ENCODE assay signal across 16 cellular contexts in genomic region chr16:14095883-14096551, GRCh38. TPM values are rescaled to one million over a fixed set of nuclear protein-coding genes. Genes with fewer than 3 reads are reported as not detected.
A peak's percentile ranks its signal among the peaks of the same experiment; 100 is the strongest.
DNase-seq lines count a peak whose midpoint lies in the region; ATAC-seq and TF ChIP-seq lines count a peak whose summit lies in the region.
"Had no signal": no experiment of that assay in that cellular context is flagged by ENCODE, and none has a peak within 500 bp of the region (broad histone marks: within the 10 kb centered on the region; RNA-seq: fewer than 3 reads in every experiment).

No MANE protein-coding gene starts in this region.

- H3K9me3 Mint-ChIP-seq in type B pancreatic cell, result peaks cover 4% of the 10 kb centered on the region
- H3K9me3 Mint-ChIP-seq: T-cell had no signal

- DNase-seq in IMR-90, result peak; percentile 43
- DNase-seq in body of pancreas, result peak; percentile 49 to 67 (median 65)
- no peak for DNase-seq in left lung
- no peak for DNase-seq in type B pancreatic cell (ENCODE audit: extremely low spot score, unreplicated experiment)
- no peak for DNase-seq in NCI-H82 treated with DMSO at 0.1 percent for 48 hours (lab: John Stamatoyannopoulos, UW; ENCODE audit: unreplicated experiment)
- no peak for DNase-seq in substantia nigra (lab: John Stamatoyannopoulos, UW)
- DNase-seq: dermis blood vessel endothelial cell; DMS 273 treated with DMSO at 0.1 percent for 48 hours; left cardiac atrium; NCI-H2081 treated with DMSO at 0.1 percent for 48 hours; stimulated activated CD4-positive, alpha-beta T cell treated with anti-CD3 and anti-CD28 coated beads, Interleukin-12 subunit alpha, Interleukin-12 subunit beta, amount 100 ng/mL, for 4 hours; stimulated activated naive CD8-positive, alpha-beta T cell treated with anti-CD3 and anti-CD28 coated beads, Interleukin-15, Interleukin-2, amounts not matched to agents 100 U/mL and 50 U/mL, for 24 hours; T-cell; WERI-Rb-1 had no signal

- no peak for TF ChIP-seq RAD21 in IMR-90 (IDR thresholded peaks at IDR 0.05; ENCODE audit: low read length)

- peaks cover 30% of the 10 kb centered on the region for H3K36me3 Mint-ChIP-seq in type B pancreatic cell

- H4K91ac ChIP-seq in IMR-90 (ENCODE audit: insufficient read depth, low read depth, low read length), result no peak overlapping the region

- no peak overlapping the region for H3K56ac ChIP-seq in IMR-90 (ENCODE audit: extremely low read depth, insufficient read depth, low read length)

- no peak overlapping the region for H3K23ac ChIP-seq in IMR-90 (ENCODE audit: low read depth, low read length)

- TF ChIP-seq POLR2A in IMR-90 (IDR thresholded peaks at IDR 0.05; ENCODE audit: low read depth, low read length) (no peak), body of pancreas (IDR thresholded peaks at IDR 0.05) (no peak)

- H3K18ac ChIP-seq in IMR-90 (ENCODE audit: low read depth, low read length), result no peak overlapping the region

- H3K9ac ChIP-seq in IMR-90 (ENCODE audit: low read depth, low read length), result no peak overlapping the region

- H3K4me3 Mint-ChIP-seq in type B pancreatic cell, result peak overlapping the region; percentile 71
- H3K4me3 Mint-ChIP-seq: T-cell had no signal

- H4K5ac ChIP-seq in IMR-90 (ENCODE audit: low read depth, low read length), result no peak overlapping the region

- H2BK20ac ChIP-seq in IMR-90 (ENCODE audit: low read depth, low read length), result no peak overlapping the region

- H3K27ac Mint-ChIP-seq in type B pancreatic cell, result peak overlapping the region; percentile 78
- H3K27ac Mint-ChIP-seq: T-cell had no signal

- no peaks in the 10 kb centered on the region for H3K9me1 ChIP-seq in IMR-90 (ENCODE audit: insufficient read depth, low read length)

- no peak overlapping the region for H2BK120ac ChIP-seq in IMR-90 (ENCODE audit: low read depth, low read length)

- dilution Hi-C loops in IMR-90 (cut with HindIII; ENCODE audit: low sequenced_read_pairs, unreplicated experiment), result no loop called here

- H3K27ac ChIP-seq in IMR-90 (ENCODE audit: insufficient read depth, low read length) (no peak overlapping the region), body of pancreas (peak overlapping the region; percentile 77 to 91 (median 87)), left lung (peak overlapping the region; percentile 54 to 57), substantia nigra (ENCODE audit: low read depth, low read length, poor library complexity, severe bottlenecking) (no peak overlapping the region)
- H3K27ac ChIP-seq: ascending aorta, WERI-Rb-1 had no signal

- H3K4me1 ChIP-seq in IMR-90 (ENCODE audit: control insufficient read depth, insufficient read depth, low read length) (no peaks in the 10 kb centered on the region; the same call in 1 of the 2 replicates), body of pancreas (peaks cover 92% of the 10 kb centered on the region), left lung (peaks cover 0 to 21% of the 10 kb centered on the region in 2 donors)
- H3K4me1 ChIP-seq: ascending aorta had no signal

- BruUV-seq in IMR-90 (replicated peaks; lab: Mats Ljungman, UMichigan), result no TSS peak

- intact Hi-C loops in IMR-90 (cut with micrococcal nuclease) (no loop called here), body of pancreas (cut with DNase I) (no loop called here), left lung (cut with DNase I) (no loop called here)

- ATAC-seq in IMR-90 (ENCODE audit: low read depth), result no peak
- peak; percentile 63 for ATAC-seq in body of pancreas
- ATAC-seq in left lung, result peak; percentile 35
- no peak for ATAC-seq in GM19397 (IDR thresholded peaks at IDR 0.05; ENCODE audit: unreplicated experiment)
- ATAC-seq: left cardiac atrium; stimulated activated naive CD8-positive, alpha-beta T cell treated with anti-CD3 and anti-CD28 coated beads, Interleukin-15, Interleukin-2, amounts not matched to agents 100 U/mL and 50 U/mL, for 24 hours; T-cell had no signal

- H3K9me3 ChIP-seq in IMR-90 (ENCODE audit: control insufficient read depth, insufficient read depth, low read length), result no peaks in the 10 kb centered on the region
- no peaks in the 10 kb centered on the region for H3K9me3 ChIP-seq in body of pancreas
- H3K9me3 ChIP-seq in left lung, result no peaks in the 10 kb centered on the region
- H3K9me3 ChIP-seq: ascending aorta had no signal

- no peaks in the 10 kb centered on the region for H3K27me3 Mint-ChIP-seq in type B pancreatic cell
- H3K27me3 Mint-ChIP-seq: T-cell had no signal

- WGBS in IMR-90 (ENCODE audit: extremely low coverage in 2 of 2, insufficient read length in 1 of 2), 2 experiments, result 90% methylated on average over 2 of the region's 9 CpGs; no CpG with 5 or more reads in 1 of the 2 experiments
- 57 to 62% methylated on average over 9 of the region's 9 CpGs for WGBS in body of pancreas, 2 donors

- in situ Hi-C loops in IMR-90 (cut with MboI; ENCODE audit: low sequenced_read_pairs), result no loop called here

- POLR2A ChIA-PET in IMR-90 (lab: Charles Lee; ENCODE audit: unreplicated experiment), result no interaction called here

- peaks cover 47% of the 10 kb centered on the region for H3K4me1 Mint-ChIP-seq in type B pancreatic cell (ENCODE audit: unreplicated experiment)

- H4K8ac ChIP-seq in IMR-90 (ENCODE audit: low read depth in 2 of 2, low read length in 2 of 2), result no peak overlapping the region

- H2BK15ac ChIP-seq in IMR-90 (ENCODE audit: low read depth, low read length), result no peak overlapping the region

- H3K79me1 ChIP-seq in IMR-90 (ENCODE audit: low read depth in 1 of 2, low read length in 2 of 2), result peaks cover 4 to 19% of the 10 kb centered on the region in 2 experiments; a peak in 3 of 4 replicates

- no peak overlapping the region for H3K4ac ChIP-seq in IMR-90 (ENCODE audit: low read depth, low read length)

- H3K4me2 ChIP-seq in IMR-90 (ENCODE audit: low read depth, low read length), result no peak overlapping the region

- H2AK5ac ChIP-seq in IMR-90 (ENCODE audit: low read depth, low read length), result no peak overlapping the region

- H2AFZ ChIP-seq in IMR-90 (replicated peaks; ENCODE audit: low read length, poor library complexity), result no peak overlapping the region

- no peak overlapping the region for H3K4me3 ChIP-seq in IMR-90 (ENCODE audit: insufficient read depth, low read depth, low read length)
- H3K4me3 ChIP-seq in body of pancreas, result no peak overlapping the region
- no peak overlapping the region for H3K4me3 ChIP-seq in left lung
- H3K4me3 ChIP-seq: ascending aorta had no signal

- H3K27me3 ChIP-seq in IMR-90 (ENCODE audit: control insufficient read depth, insufficient read depth, low read length) (no peaks in the 10 kb centered on the region), body of pancreas (no peaks in the 10 kb centered on the region), left lung (no peaks in the 10 kb centered on the region)
- H3K27me3 ChIP-seq: ascending aorta had no signal

- H3K36me3 ChIP-seq in IMR-90 (ENCODE audit: control insufficient read depth, insufficient read depth, low read length) (no peaks in the 10 kb centered on the region), body of pancreas (replicated peaks in 1 of 2; ENCODE audit: insufficient read depth in 1 of 2, low read depth in 2 of 2) (no peaks in the 10 kb centered on the region), left lung (no peaks in the 10 kb centered on the region)
- H3K36me3 ChIP-seq: ascending aorta, WERI-Rb-1 had no signal

- TF ChIP-seq CTCF in IMR-90 (conservative IDR thresholded peaks at IDR 0.05; ENCODE audit: low read depth, low read length) (no peak), body of pancreas (IDR thresholded peaks at IDR 0.05) (no peak), left lung (IDR thresholded peaks at IDR 0.05) (no peak), type B pancreatic cell (conservative IDR thresholded peaks at IDR 0.05) (no peak)

- no peak overlapping the region for H3K14ac ChIP-seq in IMR-90 (replicated peaks; ENCODE audit: low read depth, low read length)

- CTCF ChIA-PET in IMR-90 (lab: Yijun Ruan, JAX), result no interaction called here

- H2BK5ac ChIP-seq in IMR-90 (ENCODE audit: low read depth, low read length, poor library complexity, severe bottlenecking), result no peak overlapping the region

- H2AK9ac ChIP-seq in IMR-90 (replicated peaks; ENCODE audit: low read depth, low read length, poor library complexity), result no peak overlapping the region

- no peaks in the 10 kb centered on the region for H4K20me1 ChIP-seq in IMR-90 (ENCODE audit: insufficient read depth, low read length)

TF ChIP-seq in IMR-90, 13 proteins besides CTCF, POLR2A, EP300 and RAD21:
- TF ChIP-seq FOS (IDR thresholded peaks at IDR 0.05; ENCODE audit: low read depth, low read length) (no peak), MAZ (IDR thresholded peaks at IDR 0.05; ENCODE audit: borderline replicate concordance, low read depth, low read length) (no peak), RCOR1 (IDR thresholded peaks at IDR 0.05; ENCODE audit: insufficient replicate concordance, low read length) (no peak), ELK1 (IDR thresholded peaks at IDR 0.05; ENCODE audit: borderline replicate concordance, low read depth, low read length) (no peak), BHLHE40 (IDR thresholded peaks at IDR 0.05; ENCODE audit: low read depth, low read length) (no peak)

RNA-seq across cellular contexts. Expression of gene MRTFB, which starts 24.9 kb away (rescaled TPM):
- total RNA-seq in IMR-90 (2012; rRNA removed) (5.4 and 6.9 TPM in 2 replicates), body of pancreas (10 to 100 TPM; 39.2 to 46.8 TPM), left lung (10 to 100 TPM; 46.2 to 48.9 TPM), type B pancreatic cell (ENCODE audit: low replicate concordance) (43.2 and 61.0 TPM in 2 replicates)
- polyA plus RNA-seq in IMR-90 (2012; rRNA removed), result 4.4 and 5.6 TPM in 2 replicates
- polyA plus RNA-seq in IMR-90 (2012; cell fraction: cytosol; rRNA removed), result 1.5 and 3.4 TPM in 2 replicates
- 3.6 and 10.7 TPM in 2 replicates for polyA plus RNA-seq in IMR-90 (2012; cell fraction: nucleus; rRNA removed; ENCODE audit: low replicate concordance)

Comparison
In these comparisons a context has a peak if more than half of its experiments do, and no peak if none do; other contexts are left out.
1. ATAC-seq: peak in body of pancreas (single experiment) and left lung (single experiment); none in IMR-90 (single experiment) and GM19397 (single experiment).
2. DNase-seq: peak in IMR-90 (single experiment) and body of pancreas (4 of 4); none in left lung (0 of 2), type B pancreatic cell (single experiment), NCI-H82 treated with DMSO at 0.1 percent for 48 hours (single experiment) and substantia nigra (0 of 49).
3. H3K27ac ChIP-seq: peak in body of pancreas (4 of 4) and left lung (2 of 2); none in IMR-90 (single experiment) and substantia nigra (single experiment).